Comparison of ENCODE assay signal across 11 cellular contexts in the genomic region with DNA sequence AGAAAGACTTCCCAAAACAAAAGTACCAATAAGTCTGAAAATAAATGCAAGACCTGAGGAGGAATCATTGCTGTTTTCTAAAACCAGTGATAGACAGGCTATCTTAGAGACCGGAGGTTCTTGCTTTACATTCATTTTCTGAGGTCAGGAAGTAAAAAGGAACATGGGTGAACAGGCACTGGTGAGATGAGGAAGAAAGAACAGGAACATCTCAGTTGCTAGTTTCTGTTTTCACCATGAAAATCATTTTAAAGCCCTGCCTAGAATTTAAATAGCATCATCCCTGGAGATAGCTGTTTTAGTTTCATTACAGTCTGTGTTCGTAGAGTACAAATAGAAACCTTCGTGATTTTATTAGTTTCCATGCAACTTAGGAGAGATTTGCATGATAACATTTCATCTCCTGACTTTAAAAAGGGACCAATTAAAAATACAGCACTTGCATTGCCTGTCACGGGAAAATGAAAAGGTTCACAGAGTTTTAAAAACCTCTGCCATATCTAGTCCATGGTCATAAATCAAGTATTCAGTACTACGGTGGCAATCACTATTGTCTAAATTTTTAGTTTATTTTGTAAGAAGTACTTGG. TPM values are rescaled to one million over a fixed set of nuclear protein-coding genes. Genes with fewer than 3 reads are reported as not detected.
DNase-seq lines count a peak whose midpoint lies in the region; ATAC-seq and TF ChIP-seq lines count a peak whose summit lies in the region.
"Had no signal": no experiment of that assay in that cellular context is flagged by ENCODE, and none has a peak within 500 bp of the region (broad histone marks: within the 10 kb centered on the region; RNA-seq: fewer than 3 reads in every experiment).

No MANE protein-coding gene starts in this region.

- no peak for DNase-seq in Right ventricle myocardium superior
- no peak for DNase-seq in left cardiac atrium
- DNase-seq in dorsolateral prefrontal cortex = no peak
- no peak for DNase-seq in uterus
- no peak for DNase-seq in CD4-positive, alpha-beta memory T cell
- no peak for DNase-seq in stimulated activated CD4-positive, alpha-beta T cell treated with anti-CD3 and anti-CD28 coated beads, Interleukin-4, amount 100 ng/mL, for 1 hour
- no peak for DNase-seq in NCI-H2171 (lab: John Stamatoyannopoulos, UW)
- DNase-seq: activated naive CD4-positive, alpha-beta T cell treated with anti-CD3 and anti-CD28 coated beads for 36 hours; T-helper 1 cell had no signal

- ATAC-seq in Right ventricle myocardium superior (ENCODE audit: poor library complexity) (peak; percentile 49), left cardiac atrium (no peak), HG03571 (IDR thresholded peaks at IDR 0.05; ENCODE audit: unreplicated experiment) (peak; percentile 57)

- TF ChIP-seq POLR2A in uterus (IDR thresholded peaks at IDR 0.05) = no peak

- H3K4me3 ChIP-seq in dorsolateral prefrontal cortex (peak overlapping the region in 22 of 59 donors; percentile 0 to 39 (median 14)), uterus (no peak overlapping the region)
- no peak overlapping the region for H3K4me3 ChIP-seq in CD4-positive, alpha-beta memory T cell (ENCODE audit: low read length in 2 of 2)

- peaks cover 0 to 6% (median 2%) of the 10 kb centered on the region in 4 donors for H3K4me1 Mint-ChIP-seq in CD4-positive, alpha-beta memory T cell
- H3K4me1 Mint-ChIP-seq: neural crest cell had no signal

- no peak for TF ChIP-seq CTCF in dorsolateral prefrontal cortex (IDR thresholded peaks at IDR 0.05 in 54 of 56, conservative IDR thresholded peaks at IDR 0.05 in 2 of 56; ENCODE audit: low read depth in 1 of 56, partially characterized antibody in 56 of 56)
- no peak for TF ChIP-seq CTCF in uterus (IDR thresholded peaks at IDR 0.05)

- H3K4me1 ChIP-seq in uterus = peaks cover 0 to 3% of the 10 kb centered on the region in 2 donors
- H3K4me1 ChIP-seq in CD4-positive, alpha-beta memory T cell (ENCODE audit: insufficient read depth, low read length) = no peaks in the 10 kb centered on the region

- H3K27ac ChIP-seq in dorsolateral prefrontal cortex (peak overlapping the region in 50 of 59 donors; percentile 0 to 79 (median 46)), uterus (peak overlapping the region; percentile 40 to 65)
- no peak overlapping the region for H3K27ac ChIP-seq in CD4-positive, alpha-beta memory T cell (ENCODE audit: low read depth, low read length)

- H3K27me3 Mint-ChIP-seq in CD4-positive, alpha-beta memory T cell = peaks cover 3 to 4% of the 10 kb centered on the region in 2 donors

- CTCF ChIA-PET in CD4-positive, alpha-beta memory T cell (lab: Charles Lee; ENCODE audit: partially characterized antibody) = interaction anchor here (1.4 kb wide), 1 partner anchor 18 kb away, joined by 4 read pairs; no protein-coding TSS in a partner anchor

- intact Hi-C loops in Right ventricle myocardium superior (cut with DNase I) (no loop called here), left cardiac atrium (cut with DNase I) (no loop called here), dorsolateral prefrontal cortex (cut with DNase I) (no loop called here), uterus (cut with DNase I; ENCODE audit: low total_unique reads) (no loop called here)
- intact Hi-C loops in CD4-positive, alpha-beta memory T cell (cut with micrococcal nuclease) = no loop called here

- H3K4me3 Mint-ChIP-seq in CD4-positive, alpha-beta memory T cell = no peak overlapping the region
- H3K4me3 Mint-ChIP-seq: activated naive CD4-positive, alpha-beta T cell treated with anti-CD3 and anti-CD28 coated beads for 36 hours; neural crest cell had no signal

- POLR2A ChIA-PET in CD4-positive, alpha-beta memory T cell (lab: Charles Lee; ENCODE audit: partially characterized antibody) = no interaction called here

- H3K9me3 ChIP-seq in uterus = no peaks in the 10 kb centered on the region
- no peaks in the 10 kb centered on the region for H3K9me3 ChIP-seq in CD4-positive, alpha-beta memory T cell (ENCODE audit: control insufficient read depth in 1 of 2, low read length in 2 of 2)

- no peaks in the 10 kb centered on the region for H3K36me3 Mint-ChIP-seq in CD4-positive, alpha-beta memory T cell

- no peaks in the 10 kb centered on the region for H3K36me3 ChIP-seq in uterus
- no peaks in the 10 kb centered on the region for H3K36me3 ChIP-seq in CD4-positive, alpha-beta memory T cell (ENCODE audit: insufficient read depth, low read length)

- H3K9me3 Mint-ChIP-seq in CD4-positive, alpha-beta memory T cell = peaks cover 0 to 3% (median 0%) of the 10 kb centered on the region in 8 donors
- H3K9me3 Mint-ChIP-seq: activated naive CD4-positive, alpha-beta T cell treated with anti-CD3 and anti-CD28 coated beads for 36 hours; neural crest cell had no signal

- no peak overlapping the region for H3K27ac Mint-ChIP-seq in CD4-positive, alpha-beta memory T cell
- H3K27ac Mint-ChIP-seq: activated naive CD4-positive, alpha-beta T cell treated with anti-CD3 and anti-CD28 coated beads for 36 hours had no signal

- no peaks in the 10 kb centered on the region for H3K27me3 ChIP-seq in dorsolateral prefrontal cortex
- no peaks in the 10 kb centered on the region for H3K27me3 ChIP-seq in uterus
- H3K27me3 ChIP-seq in CD4-positive, alpha-beta memory T cell (ENCODE audit: insufficient read depth, low read length) = no peaks in the 10 kb centered on the region

RNA-seq across cellular contexts. Expression of a gene that starts 14.7 kb away (rescaled TPM):
- total RNA-seq in Right ventricle myocardium superior (2.0 TPM), left cardiac atrium (1 to 10 TPM; 4.1 to 5.3 TPM), dorsolateral prefrontal cortex (100 to 1,000 TPM; 110 to 286 (median 217) TPM), uterus (100 to 1,000 TPM in 3 of 4 donors, 10 to 100 TPM in 1; 86.2 to 236 (median 164) TPM)
- total RNA-seq in CD4-positive, alpha-beta memory T cell = not detected
- under 1 TPM in 1 of 2 donors, not detected in 1; 0.26 TPM for polyA plus RNA-seq in CD4-positive, alpha-beta memory T cell
- total RNA-seq: activated naive CD4-positive, alpha-beta T cell treated with anti-CD3 and anti-CD28 coated beads for 36 hours had no signal

Comparison
In these comparisons a context has a peak if more than half of its experiments do, and no peak if none do; other contexts are left out.
1. ATAC-seq: peak in Right ventricle myocardium superior (single experiment) and HG03571 (single experiment); none in left cardiac atrium (0 of 2).
2. RNA of a gene that starts 14.7 kb away (total RNA-seq): 110 to 286 TPM in dorsolateral prefrontal cortex and 86.2 to 236 TPM in uterus; 4.1 to 5.3 TPM in left cardiac atrium, 2.0 TPM in Right ventricle myocardium superior (single experiment) and not detected in CD4-positive, alpha-beta memory T cell; every median in the first group is over 10 times any median in the second.